ENCODE assay signal across 13 cellular contexts in genomic region chr2:109185338-109185737, GRCh38. TPM values are rescaled to one million over a fixed set of nuclear protein-coding genes. Genes with fewer than 3 reads are reported as not detected.
A peak's percentile ranks its signal among the peaks of the same experiment; 100 is the strongest.
DNase-seq lines count a peak whose midpoint lies in the region; ATAC-seq, FAIRE-seq and TF ChIP-seq lines count a peak whose summit lies in the region.
"Had no signal": no experiment of that assay in that cellular context is flagged by ENCODE, and none has a peak within 500 bp of the region (broad histone marks: within the 10 kb centered on the region; RNA-seq: fewer than 3 reads in every experiment).

No MANE protein-coding gene starts in this region.

- no peaks in the 10 kb centered on the region for H3K9me3 ChIP-seq in SJSA1 (replicated peaks)

- H3K4me3 ChIP-seq in SJSA1 = no peak overlapping the region

- peaks cover 20% of the 10 kb centered on the region for H3K36me3 Mint-ChIP-seq in nephron progenitor cell (ENCODE audit: low read depth)

- TF ChIP-seq CTCF in nephron progenitor cell (IDR thresholded peaks at IDR 0.05) (no peak), D721Med (IDR thresholded peaks at IDR 0.05; ENCODE audit: insufficient read depth, missing control alignments) (no peak)

- H3K4me3 Mint-ChIP-seq in nephron progenitor cell = no peak overlapping the region
- H3K4me3 Mint-ChIP-seq: activated naive CD8-positive, alpha-beta T cell treated with anti-CD3 and anti-CD28 coated beads, Interleukin-2, amount 50 U/mL, for 24 hours; CD4-positive, alpha-beta T cell had no signal

- peak overlapping the region; percentile 40 for H3K27ac Mint-ChIP-seq in nephron progenitor cell
- H3K27ac Mint-ChIP-seq: activated naive CD8-positive, alpha-beta T cell treated with anti-CD3 and anti-CD28 coated beads, Interleukin-2, amount 50 U/mL, for 24 hours; CD4-positive, alpha-beta T cell had no signal

- peak overlapping the region; percentile 38 for H3K27ac ChIP-seq in SJSA1

- peaks cover 5% of the 10 kb centered on the region for H3K27me3 Mint-ChIP-seq in nephron progenitor cell (ENCODE audit: low read depth, poor library complexity)
- H3K27me3 Mint-ChIP-seq: activated naive CD8-positive, alpha-beta T cell treated with anti-CD3 and anti-CD28 coated beads, Interleukin-2, amount 50 U/mL, for 24 hours; CD4-positive, alpha-beta T cell had no signal

- H3K27me3 ChIP-seq in SJSA1 (replicated peaks) = no peaks in the 10 kb centered on the region

- no peak for ATAC-seq in GM19023 (IDR thresholded peaks at IDR 0.05; ENCODE audit: unreplicated experiment)
- ATAC-seq: activated naive CD8-positive, alpha-beta T cell treated with anti-CD3 and anti-CD28 coated beads, Interleukin-2, amount 50 U/mL, for 24 hours had no signal

- peaks cover 20% of the 10 kb centered on the region for H3K9me3 Mint-ChIP-seq in nephron progenitor cell
- H3K9me3 Mint-ChIP-seq: activated naive CD8-positive, alpha-beta T cell treated with anti-CD3 and anti-CD28 coated beads, Interleukin-2, amount 50 U/mL, for 24 hours had no signal

- DNase-seq in AG08395 (ENCODE audit: low spot score) (peak; percentile 78), SJSA1 (ENCODE audit: low read depth in 1 of 2, low spot score in 2 of 2) (peak in 1 of 2 experiments; percentile 38), fibroblast of peridontal ligament (ENCODE audit: extremely low read depth) (peak; percentile 76), nephron progenitor cell (no peak), SHP77 (lab: John Stamatoyannopoulos, UW) (no peak), D721Med (ENCODE audit: insufficient read length, low spot score) (no peak)
- DNase-seq in activated CD4-positive, alpha-beta T cell treated with anti-CD3 and anti-CD28 coated beads for 4 hours = no peak
- DNase-seq: activated naive CD8-positive, alpha-beta T cell treated with anti-CD3 and anti-CD28 coated beads, Interleukin-2, amount 50 U/mL, for 24 hours; CD4-positive, alpha-beta T cell; foreskin melanocyte; NCI-H1105 treated with DMSO at 0.1 percent for 48 hours; RPMI8226 had no signal

- H3K4me1 ChIP-seq in SJSA1 (replicated peaks) = peaks cover 14% of the 10 kb centered on the region

- no peak for FAIRE-seq in D721Med (lab: Jason Lieb, UNC)

- H3K36me3 ChIP-seq in SJSA1 = no peaks in the 10 kb centered on the region

- H3K4me1 Mint-ChIP-seq in nephron progenitor cell = peaks cover 41% of the 10 kb centered on the region

RNA-seq across cellular contexts. Expression of gene SH3RF3, which starts 56.3 kb away (rescaled TPM):
- 3.6 and 6.1 TPM in 2 replicates for total RNA-seq in SJSA1 (2014; rRNA removed; shearing (Covaris generic))

Comparison
In these comparisons a context has a peak if more than half of its experiments do, and no peak if none do; other contexts are left out.
1. DNase-seq: peak in AG08395 (single experiment) and fibroblast of peridontal ligament (single experiment); none in nephron progenitor cell (single experiment), SHP77 (0 of 2), D721Med (single experiment) and activated CD4-positive, alpha-beta T cell treated with anti-CD3 and anti-CD28 coated beads for 4 hours (0 of 2).